ENCODE assay signal across 8 cellular contexts in the genomic region with DNA sequence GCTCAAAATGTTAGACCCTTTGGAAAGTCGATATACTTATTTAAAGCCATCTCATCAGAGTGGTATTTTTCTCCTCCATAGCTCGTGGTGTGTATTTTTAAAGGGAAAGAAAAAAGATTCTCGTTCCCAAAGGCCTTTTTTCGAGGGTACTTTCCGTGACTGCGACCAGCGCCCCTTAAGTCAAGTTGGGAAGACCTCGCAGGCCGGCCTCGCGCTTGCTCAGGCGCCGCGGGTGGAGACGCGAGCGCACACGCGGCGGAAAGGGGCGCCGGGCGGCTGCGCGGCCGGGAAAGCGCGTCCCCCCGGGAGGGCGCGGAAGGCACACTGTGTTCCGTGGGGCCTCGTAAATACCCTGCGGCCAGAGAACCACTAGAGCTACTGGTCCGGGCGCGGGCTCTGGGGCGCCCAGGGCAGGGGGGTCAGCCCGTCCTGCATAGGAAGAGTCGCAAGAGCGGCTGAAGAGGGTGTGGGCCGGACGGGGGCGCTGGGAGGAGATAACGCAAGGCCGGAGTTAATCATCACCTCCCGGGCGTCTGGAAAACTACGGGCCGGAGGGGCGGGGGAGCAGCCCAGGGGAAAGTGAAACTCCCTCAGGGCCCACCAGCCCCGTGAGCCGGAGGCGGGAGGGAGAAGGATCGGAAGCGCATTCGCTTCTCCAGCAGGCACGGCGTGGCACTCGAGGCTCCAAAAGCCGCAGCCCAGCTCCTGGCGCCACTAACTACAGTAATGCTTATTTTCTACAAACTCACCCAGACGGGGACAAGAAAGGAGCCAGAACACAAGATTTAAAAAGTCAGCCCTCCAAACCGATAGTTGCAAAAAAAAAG. TPM values are rescaled to one million over a fixed set of nuclear protein-coding genes. Genes with fewer than 3 reads are reported as not detected.
DNase-seq lines count a peak whose midpoint lies in the region; ATAC-seq, FAIRE-seq and TF ChIP-seq lines count a peak whose summit lies in the region.

No MANE protein-coding gene starts in this region.

- H3K36me3 Mint-ChIP-seq in activated naive CD4-positive, alpha-beta T cell treated with anti-CD3 and anti-CD28 coated beads, Interleukin-2, amount 50 U/mL, for 24 hours: peaks cover 5% of the 10 kb centered on the region
- H3K36me3 Mint-ChIP-seq in osteocyte (ENCODE audit: unreplicated experiment): peaks cover 9% of the 10 kb centered on the region

- H3K36me3 ChIP-seq in MG63 (peaks cover 15% of the 10 kb centered on the region), SK-N-MC (ENCODE audit: insufficient read depth, low read length) (peaks cover 12% of the 10 kb centered on the region), thoracic aorta (no peaks in the 10 kb centered on the region)

- H3K4me1 Mint-ChIP-seq in activated naive CD4-positive, alpha-beta T cell treated with anti-CD3 and anti-CD28 coated beads, Interleukin-2, amount 50 U/mL, for 24 hours: peaks cover 73% of the 10 kb centered on the region
- H3K4me1 Mint-ChIP-seq in osteocyte (ENCODE audit: unreplicated experiment): peaks cover 64% of the 10 kb centered on the region

- FAIRE-seq in G401.6 (lab: Jason Lieb, UNC): peak; percentile 50
- FAIRE-seq in H54 (lab: Jason Lieb, UNC): no peak

- H3K9me3 ChIP-seq in MG63 (no peaks in the 10 kb centered on the region), SK-N-MC (ENCODE audit: low read depth, low read length) (no peaks in the 10 kb centered on the region), thoracic aorta (no peaks in the 10 kb centered on the region)

- ATAC-seq in thoracic aorta (ENCODE audit: insufficient number of reproducible peaks, low FRiP score, low read depth): peak; percentile 5

- DNase-seq in H54 (ENCODE audit: insufficient read length, low spot score): peak; percentile 32
- peak; percentile 91 for DNase-seq in MG63
- peak; percentile 77 for DNase-seq in SK-N-MC (ENCODE audit: low read depth, low spot score)
- peak; percentile 77 to 95 (median 89) for DNase-seq in head of caudate nucleus
- peak; percentile 92 for DNase-seq in osteocyte (ENCODE audit: extremely low spot score, unreplicated experiment)
- DNase-seq in thoracic aorta (ENCODE audit: low spot score): peak; percentile 68

- peak overlapping the region; percentile 85 for H3K9ac ChIP-seq in SK-N-MC (ENCODE audit: insufficient read length)

- H3K27me3 ChIP-seq in MG63: no peaks in the 10 kb centered on the region
- H3K27me3 ChIP-seq in thoracic aorta (replicated peaks; ENCODE audit: insufficient read depth): no peaks in the 10 kb centered on the region

- H3K4me3 ChIP-seq in MG63 (peak overlapping the region; percentile 92), SK-N-MC (peak overlapping the region; percentile 87), thoracic aorta (peak overlapping the region; percentile 85)

- peak; percentile 44 for TF ChIP-seq POLR2A in H54 (IDR thresholded peaks at IDR 0.05; ENCODE audit: low read depth, low read length)

- peaks cover 50 to 67% of the 10 kb centered on the region in 2 donors for H3K4me1 ChIP-seq in thoracic aorta (ENCODE audit: control insufficient read depth in 1 of 2, low read depth in 2 of 2)

- intact Hi-C loops in head of caudate nucleus (cut with DNase I): loop anchor here (5.0 to 10.0 kb wide), 5 partner anchors 75 to 252 kb away; a partner anchor contains a TSS

- H3K9me3 Mint-ChIP-seq in activated naive CD4-positive, alpha-beta T cell treated with anti-CD3 and anti-CD28 coated beads, Interleukin-2, amount 50 U/mL, for 24 hours: no peaks in the 10 kb centered on the region
- H3K9me3 Mint-ChIP-seq in osteocyte (ENCODE audit: unreplicated experiment): no peaks in the 10 kb centered on the region

- H3K4me3 Mint-ChIP-seq in activated naive CD4-positive, alpha-beta T cell treated with anti-CD3 and anti-CD28 coated beads, Interleukin-2, amount 50 U/mL, for 24 hours: peak overlapping the region; percentile 99
- peak overlapping the region; percentile 98 for H3K4me3 Mint-ChIP-seq in osteocyte (ENCODE audit: unreplicated experiment)

- H3K27me3 Mint-ChIP-seq in activated naive CD4-positive, alpha-beta T cell treated with anti-CD3 and anti-CD28 coated beads, Interleukin-2, amount 50 U/mL, for 24 hours: no peaks in the 10 kb centered on the region
- H3K27me3 Mint-ChIP-seq in osteocyte (ENCODE audit: unreplicated experiment): no peaks in the 10 kb centered on the region

- H3K27ac ChIP-seq in SK-N-MC (peak overlapping the region; percentile 99), thoracic aorta (peak overlapping the region; percentile 98)

- TF ChIP-seq CTCF in osteocyte (IDR thresholded peaks at IDR 0.05): peak; percentile 48
- peak; percentile 19 for TF ChIP-seq CTCF in thoracic aorta (IDR thresholded peaks at IDR 0.05)

- H3K27ac Mint-ChIP-seq in activated naive CD4-positive, alpha-beta T cell treated with anti-CD3 and anti-CD28 coated beads, Interleukin-2, amount 50 U/mL, for 24 hours: peak overlapping the region; percentile 99
- H3K27ac Mint-ChIP-seq in osteocyte (ENCODE audit: unreplicated experiment): peak overlapping the region; percentile 100

RNA-seq across cellular contexts. Expression of a gene that starts 1.2 kb away (rescaled TPM):
- 10.5 and 15.7 TPM in 2 replicates for total RNA-seq in MG63 (2014; rRNA removed; shearing (Covaris generic); ENCODE audit: low replicate concordance)
- total RNA-seq in osteocyte: 6.9 TPM in 2 replicates
- 10 to 100 TPM; 11.1 to 16.5 TPM for total RNA-seq in thoracic aorta

RNA-seq across cellular contexts. Expression of a gene that starts 41.0 kb away (rescaled TPM):
- 6.7 and 11.3 TPM in 2 replicates for total RNA-seq in MG63 (2014; rRNA removed; shearing (Covaris generic); ENCODE audit: low replicate concordance)
- total RNA-seq in osteocyte (52.6 and 56.8 TPM in 2 replicates), thoracic aorta (10 to 100 TPM; 54.7 to 99.9 TPM)

Comparison
In these comparisons a context has a peak if more than half of its experiments do, and no peak if none do; other contexts are left out.
1. Peak in every context shown above with its lines: DNase-seq, ATAC-seq, H3K4me3 ChIP-seq and H3K27ac ChIP-seq.
2. DNase-seq: peak in every context shown above with its lines; median percentile 92 in osteocyte; 91 in MG63; 89 in head of caudate nucleus; 77 in SK-N-MC; 68 in thoracic aorta; 32 in H54.